ENCODE assay signal across 18 cellular contexts in the genomic region with DNA sequence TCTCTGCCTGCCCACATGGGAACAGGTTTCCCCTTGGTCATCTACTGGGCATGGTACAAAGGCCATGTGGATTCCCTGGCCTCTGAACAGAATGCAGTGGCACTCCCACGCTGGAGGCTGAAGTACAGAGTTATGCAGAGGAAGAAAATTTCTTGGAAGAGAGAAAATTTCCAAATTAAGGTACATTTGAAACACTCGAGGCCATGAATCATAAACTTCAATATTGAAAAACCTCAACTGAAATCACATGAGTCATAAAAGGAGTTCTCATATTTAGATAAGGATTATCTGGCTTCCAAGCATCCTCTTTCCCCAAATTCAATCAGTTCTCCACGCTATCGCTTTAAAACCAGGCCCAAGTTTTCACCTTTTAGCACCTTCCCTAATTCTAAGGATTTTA. TPM values are rescaled to one million over a fixed set of nuclear protein-coding genes. Genes with fewer than 3 reads are reported as not detected.
A peak's percentile ranks its signal among the peaks of the same experiment; 100 is the strongest.
DNase-seq lines count a peak whose midpoint lies in the region; FAIRE-seq and TF ChIP-seq lines count a peak whose summit lies in the region.
"Had no signal": no experiment of that assay in that cellular context is flagged by ENCODE, and none has a peak within 500 bp of the region (broad histone marks: within the 10 kb centered on the region; RNA-seq: fewer than 3 reads in every experiment).

No MANE protein-coding gene starts in this region.

- TF ChIP-seq CTCF in AG04450 (IDR thresholded peaks at IDR 0.05; ENCODE audit: low read depth, low read length), result no peak
- TF ChIP-seq CTCF in astrocyte (IDR thresholded peaks at IDR 0.05; ENCODE audit: insufficient read depth, low read depth, low read length), result no peak
- no peak for TF ChIP-seq CTCF in coronary artery (IDR thresholded peaks at IDR 0.05)

- no peak overlapping the region for H3K4me3 Mint-ChIP-seq in astrocyte (ENCODE audit: unreplicated experiment)
- H3K4me3 Mint-ChIP-seq: CD4-positive, alpha-beta T cell; T-helper 1 cell treated with Interleukin-12 subunit alpha and Interleukin-12 subunit beta and Interleukin-4 antibody, amounts not matched to agents 30 μg/mL and 1 μg/mL, for 36 hours had no signal

- H3K4me1 Mint-ChIP-seq in astrocyte (ENCODE audit: low read depth, unreplicated experiment), result peaks cover 2% of the 10 kb centered on the region

- H3K27ac Mint-ChIP-seq in astrocyte (ENCODE audit: unreplicated experiment), result no peak overlapping the region
- H3K27ac Mint-ChIP-seq: CD4-positive, alpha-beta T cell; T-helper 1 cell treated with Interleukin-12 subunit alpha and Interleukin-12 subunit beta and Interleukin-4 antibody, amounts not matched to agents 30 μg/mL and 1 μg/mL, for 36 hours had no signal

- H3K9me3 ChIP-seq in AG04450 (ENCODE audit: control insufficient read depth, insufficient read depth, low read length) (no peaks in the 10 kb centered on the region), astrocyte (ENCODE audit: insufficient read depth, low read depth, low read length) (no peaks in the 10 kb centered on the region)
- H3K9me3 ChIP-seq: prostate gland had no signal

- no peaks in the 10 kb centered on the region for H3K79me2 ChIP-seq in astrocyte (ENCODE audit: insufficient read depth, low read length)

- peak overlapping the region; percentile 65 for H3K4me2 ChIP-seq in astrocyte (ENCODE audit: low read length)

- DNase-seq in AG04450 (ENCODE audit: low read depth, low spot score) (no peak), HT1080 (ENCODE audit: low read depth) (peak; percentile 56), astrocyte (ENCODE audit: low read depth) (peak; percentile 62), middle frontal gyrus (ENCODE audit: extremely low spot score, low spot score) (peak; percentile 48), urothelium cell line (ENCODE audit: low spot score) (no peak), coronary artery (ENCODE audit: low spot score) (no peak)
- DNase-seq in effector CD8-positive, alpha-beta T cell (lab: John Stamatoyannopoulos, UW), result no peak
- DNase-seq in stimulated activated naive CD4-positive, alpha-beta T cell (lab: John Stamatoyannopoulos, UW), result no peak
- DNase-seq: activated CD4-positive, alpha-beta T cell treated with anti-CD3 and anti-CD28 coated beads, Interleukin-2, amount 50 U/mL, for 1 hour; activated gamma-delta T cell treated with Interleukin-2 at 50 U/mL for 16 hours; CD4-positive, alpha-beta T cell; GF-D8; NCI-H1436; NCI-H510A treated with DMSO at 0.1 percent for 48 hours; stimulated activated CD4-positive, alpha-beta T cell treated with anti-CD3 and anti-CD28 coated beads, Interleukin-4, amount 100 ng/mL, for 1 hour; stimulated activated naive CD4-positive, alpha-beta T cell treated with Interleukin-2 at 50 U/mL for 16 hours had no signal

- H2AFZ ChIP-seq in astrocyte (ENCODE audit: low read depth, low read length), result peak overlapping the region; percentile 74

- H3K36me3 ChIP-seq in astrocyte (ENCODE audit: insufficient read depth, low read length), result no peaks in the 10 kb centered on the region
- H3K36me3 ChIP-seq: prostate gland had no signal

- H3K4me1 ChIP-seq in astrocyte (ENCODE audit: insufficient read depth, low read length), result peaks cover 6% of the 10 kb centered on the region
- H3K4me1 ChIP-seq: prostate gland had no signal

- POLR2A ChIA-PET in AG04450 (lab: Yijun Ruan, JAX), result no interaction called here

- peak overlapping the region; percentile 11 for H3K27ac ChIP-seq in AG04450 (ENCODE audit: low read depth, low read length)
- peak overlapping the region; percentile 43 for H3K27ac ChIP-seq in astrocyte (ENCODE audit: low read depth, low read length)
- no peak overlapping the region for H3K27ac ChIP-seq in coronary artery
- H3K27ac ChIP-seq: prostate gland had no signal

- H3K9me3 Mint-ChIP-seq in astrocyte (ENCODE audit: unreplicated experiment), result no peaks in the 10 kb centered on the region

- H4K20me1 ChIP-seq in astrocyte (ENCODE audit: insufficient read depth, low read length), result no peaks in the 10 kb centered on the region

- H3K4me3 ChIP-seq in AG04450 (ENCODE audit: low read depth, low read length), result no peak overlapping the region
- no peak overlapping the region for H3K4me3 ChIP-seq in astrocyte (ENCODE audit: insufficient read depth, low read depth, low read length)
- H3K4me3 ChIP-seq in coronary artery, result no peak overlapping the region
- H3K4me3 ChIP-seq: prostate gland had no signal

- no peak for FAIRE-seq in astrocyte (lab: Jason Lieb, UNC)
- FAIRE-seq in urothelium cell line (lab: Jason Lieb, UNC), result no peak

- H3K9ac ChIP-seq in astrocyte (ENCODE audit: low read length), result no peak overlapping the region

- CTCF ChIA-PET in AG04450 (lab: Charles Lee), result no interaction called here

- H3K36me3 Mint-ChIP-seq in astrocyte (ENCODE audit: low read depth, unreplicated experiment), result no peaks in the 10 kb centered on the region

- H3K27me3 ChIP-seq in AG04450 (ENCODE audit: control insufficient read depth, insufficient read depth, low read length) (no peaks in the 10 kb centered on the region), astrocyte (ENCODE audit: insufficient read depth, low read length) (no peaks in the 10 kb centered on the region)

- no peaks in the 10 kb centered on the region for H3K27me3 Mint-ChIP-seq in astrocyte (ENCODE audit: low read depth, unreplicated experiment)
- H3K27me3 Mint-ChIP-seq: CD4-positive, alpha-beta T cell had no signal

RNA-seq across cellular contexts. Expression of gene TXK, which starts 28.1 kb away (rescaled TPM):
- polyA plus RNA-seq in AG04450 (2011; rRNA removed), result not detected in 2 replicates
- polyA minus RNA-seq in AG04450 (2011; rRNA and poly(A)+ RNA removed), result not detected in 2 replicates
- total RNA-seq in HT1080 (2014; rRNA removed; shearing (Covaris generic)), result 0.06 and 0.07 TPM in 2 replicates
- polyA plus RNA-seq in HT1080 (2015; cell fraction: cytosol; rRNA removed), result 0.07 and 0.09 TPM in 2 replicates
- polyA plus RNA-seq in HT1080 (2015; cell fraction: nucleus; rRNA removed), result 0.77 TPM in 1 of 2 replicates, not detected in the other
- 0.50 TPM in 1 of 2 replicates, not detected in the other for total RNA-seq in astrocyte

Comparison
In these comparisons a context has a peak if more than half of its experiments do, and no peak if none do; other contexts are left out.
1. DNase-seq: peak in HT1080 (single experiment), astrocyte (single experiment) and middle frontal gyrus (single experiment); none in AG04450 (single experiment), effector CD8-positive, alpha-beta T cell (single experiment), stimulated activated naive CD4-positive, alpha-beta T cell (0 of 6), urothelium cell line (single experiment) and coronary artery (single experiment).
2. H3K27ac ChIP-seq: peak in AG04450 (single experiment) and astrocyte (single experiment); none in coronary artery (0 of 2).